In genomic region chr16:4330277-4330882, GRCh38 we compare ENCODE assay signal across 1 cellular context.
TF ChIP-seq lines count a peak whose summit lies in the region.

No MANE protein-coding gene starts in this region.

TF ChIP-seq in GM12878, 131 proteins besides CTCF, POLR2A, EP300 and RAD21:
- TF ChIP-seq SIX5 (IDR thresholded peaks at IDR 0.05; ENCODE audit: low read depth, low read length, severe bottlenecking), result no peak
- TF ChIP-seq PBX3 (IDR thresholded peaks at IDR 0.05; ENCODE audit: insufficient replicate concordance, low read depth, low read length), result no peak
- peak; percentile 86 for TF ChIP-seq TCF3 (IDR thresholded peaks at IDR 0.05; ENCODE audit: borderline replicate concordance, insufficient read depth, low read depth, low read length)
- no peak for TF ChIP-seq NFYA (IDR thresholded peaks at IDR 0.05; ENCODE audit: borderline replicate concordance, low read depth, low read length)
- TF ChIP-seq NR2F1 (conservative IDR thresholded peaks at IDR 0.05), result no peak
- TF ChIP-seq, protein P1, sequence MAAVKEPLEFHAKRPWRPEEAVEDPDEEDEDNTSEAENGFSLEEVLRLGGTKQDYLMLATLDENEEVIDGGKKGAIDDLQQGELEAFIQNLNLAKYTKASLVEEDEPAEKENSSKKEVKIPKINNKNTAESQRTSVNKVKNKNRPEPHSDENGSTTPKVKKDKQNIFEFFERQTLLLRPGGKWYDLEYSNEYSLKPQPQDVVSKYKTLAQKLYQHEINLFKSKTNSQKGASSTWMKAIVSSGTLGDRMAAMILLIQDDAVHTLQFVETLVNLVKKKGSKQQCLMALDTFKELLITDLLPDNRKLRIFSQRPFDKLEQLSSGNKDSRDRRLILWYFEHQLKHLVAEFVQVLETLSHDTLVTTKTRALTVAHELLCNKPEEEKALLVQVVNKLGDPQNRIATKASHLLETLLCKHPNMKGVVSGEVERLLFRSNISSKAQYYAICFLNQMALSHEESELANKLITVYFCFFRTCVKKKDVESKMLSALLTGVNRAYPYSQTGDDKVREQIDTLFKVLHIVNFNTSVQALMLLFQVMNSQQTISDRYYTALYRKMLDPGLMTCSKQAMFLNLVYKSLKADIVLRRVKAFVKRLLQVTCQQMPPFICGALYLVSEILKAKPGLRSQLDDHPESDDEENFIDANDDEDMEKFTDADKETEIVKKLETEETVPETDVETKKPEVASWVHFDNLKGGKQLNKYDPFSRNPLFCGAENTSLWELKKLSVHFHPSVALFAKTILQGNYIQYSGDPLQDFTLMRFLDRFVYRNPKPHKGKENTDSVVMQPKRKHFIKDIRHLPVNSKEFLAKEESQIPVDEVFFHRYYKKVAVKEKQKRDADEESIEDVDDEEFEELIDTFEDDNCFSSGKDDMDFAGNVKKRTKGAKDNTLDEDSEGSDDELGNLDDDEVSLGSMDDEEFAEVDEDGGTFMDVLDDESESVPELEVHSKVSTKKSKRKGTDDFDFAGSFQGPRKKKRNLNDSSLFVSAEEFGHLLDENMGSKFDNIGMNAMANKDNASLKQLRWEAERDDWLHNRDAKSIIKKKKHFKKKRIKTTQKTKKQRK (IDR thresholded peaks at IDR 0.05; ENCODE audit: low read depth, low read length), result no peak
- TF ChIP-seq TCF12 (IDR thresholded peaks at IDR 0.05; ENCODE audit: low read depth, low read length), result peak; percentile 79; the same call in 1 of the 2 replicates
- TF ChIP-seq RB1 (IDR thresholded peaks at IDR 0.05; ENCODE audit: borderline replicate concordance), result peak; percentile 53; the same call in 1 of the 2 replicates
- no peak for TF ChIP-seq GATAD2B (conservative IDR thresholded peaks at IDR 0.05; ENCODE audit: low read depth)
- TF ChIP-seq CHD1 (IDR thresholded peaks at IDR 0.05; ENCODE audit: low read depth, low read length), result no peak
- TF ChIP-seq SMC3 (IDR thresholded peaks at IDR 0.05; ENCODE audit: borderline replicate concordance, low read length), result peak; percentile 98
- TF ChIP-seq TBL1XR1 (IDR thresholded peaks at IDR 0.05; ENCODE audit: low read depth, low read length), result no peak
- TF ChIP-seq RUNX3 (IDR thresholded peaks at IDR 0.05; ENCODE audit: low read length), result peak; percentile 35; the same call in 1 of the 2 replicates
- peak; percentile 74 for TF ChIP-seq YY1 (IDR thresholded peaks at IDR 0.05; ENCODE audit: low read depth, low read length)
TF ChIP-seq in GM12878: peak in this region for 6.
